1 cellular context compared by ENCODE assay signal in genomic region chr12:120640840-120641833, GRCh38.
A peak's percentile ranks its signal among the peaks of the same experiment; 100 is the strongest.
TF ChIP-seq lines count a peak whose summit lies in the region.

No MANE protein-coding gene starts in this region.

TF ChIP-seq in WTC11, 78 proteins besides CTCF, POLR2A, EP300 and RAD21 (continued from another document and continues in another):
- TF ChIP-seq, protein P1, sequence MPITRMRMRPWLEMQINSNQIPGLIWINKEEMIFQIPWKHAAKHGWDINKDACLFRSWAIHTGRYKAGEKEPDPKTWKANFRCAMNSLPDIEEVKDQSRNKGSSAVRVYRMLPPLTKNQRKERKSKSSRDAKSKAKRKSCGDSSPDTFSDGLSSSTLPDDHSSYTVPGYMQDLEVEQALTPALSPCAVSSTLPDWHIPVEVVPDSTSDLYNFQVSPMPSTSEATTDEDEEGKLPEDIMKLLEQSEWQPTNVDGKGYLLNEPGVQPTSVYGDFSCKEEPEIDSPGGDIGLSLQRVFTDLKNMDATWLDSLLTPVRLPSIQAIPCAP (CRISPR knock-in tag; IDR thresholded peaks at IDR 0.05), result 0 out of 2 replicates have a peak, but pooled peaks have one; percentile 52
- TF ChIP-seq SMAD3 (CRISPR knock-in tag; IDR thresholded peaks at IDR 0.05; ENCODE audit: borderline replicate concordance) (no peak), SOX15 (CRISPR knock-in tag; IDR thresholded peaks at IDR 0.05) (no peak), TEAD1 (CRISPR knock-in tag; IDR thresholded peaks at IDR 0.05) (0 out of 2 replicates have a peak, but pooled peaks have one; percentile 26), TEAD4 (CRISPR knock-in tag; IDR thresholded peaks at IDR 0.05) (no peak), AR (CRISPR knock-in tag; IDR thresholded peaks at IDR 0.05) (no peak), OVOL2 (CRISPR knock-in tag; IDR thresholded peaks at IDR 0.05; ENCODE audit: borderline replicate concordance) (no peak), GTF2I (CRISPR knock-in tag; conservative IDR thresholded peaks at IDR 0.05) (no peak), RORB (CRISPR knock-in tag; IDR thresholded peaks at IDR 0.05) (no peak), ZNF423 (CRISPR knock-in tag; IDR thresholded peaks at IDR 0.05) (no peak), ATF3 (CRISPR knock-in tag; conservative IDR thresholded peaks at IDR 0.05) (no peak), ZNF263 (CRISPR knock-in tag; IDR thresholded peaks at IDR 0.05; ENCODE audit: low read depth) (peak; percentile 84; the same call in 1 of the 2 replicates), USF1 (CRISPR knock-in tag; IDR thresholded peaks at IDR 0.05) (peak; percentile 52; the same call in 1 of the 2 replicates), ZBTB21 (CRISPR knock-in tag; IDR thresholded peaks at IDR 0.05; ENCODE audit: borderline replicate concordance) (peak; percentile 85), NFE2L1 (CRISPR knock-in tag; IDR thresholded peaks at IDR 0.05) (0 out of 2 replicates have a peak, but pooled peaks have one; percentile 34), ZNF416 (CRISPR knock-in tag; IDR thresholded peaks at IDR 0.05) (no peak), RELA (CRISPR knock-in tag; IDR thresholded peaks at IDR 0.05; ENCODE audit: borderline replicate concordance) (no peak), ZNF219 (CRISPR knock-in tag; IDR thresholded peaks at IDR 0.05; ENCODE audit: borderline replicate concordance) (peak; percentile 55; the same call in 1 of the 2 replicates), NR2C2 (CRISPR knock-in tag; IDR thresholded peaks at IDR 0.05) (no peak), TCF7 (CRISPR knock-in tag; IDR thresholded peaks at IDR 0.05; ENCODE audit: low read depth) (peak; percentile 89), NR3C1 (CRISPR knock-in tag; conservative IDR thresholded peaks at IDR 0.05; ENCODE audit: low read depth) (no peak), GRHL2 (CRISPR knock-in tag; IDR thresholded peaks at IDR 0.05; ENCODE audit: insufficient replicate concordance, severe bottlenecking) (no peak), FOXK1 (CRISPR knock-in tag; IDR thresholded peaks at IDR 0.05) (peak; percentile 70), CREB1 (CRISPR knock-in tag; IDR thresholded peaks at IDR 0.05) (peak; percentile 56; the same call in 1 of the 2 replicates), TP53 (CRISPR knock-in tag; IDR thresholded peaks at IDR 0.05) (peak; percentile 63; the same call in 1 of the 2 replicates), NFATC4 (CRISPR knock-in tag; IDR thresholded peaks at IDR 0.05) (no peak), IRF2 (CRISPR knock-in tag; IDR thresholded peaks at IDR 0.05; ENCODE audit: borderline replicate concordance, low read depth) (no peak), ZNF671 (CRISPR knock-in tag; IDR thresholded peaks at IDR 0.05) (no peak), HMGA2 (CRISPR knock-in tag; IDR thresholded peaks at IDR 0.05) (no peak), FOXP1 (CRISPR knock-in tag; IDR thresholded peaks at IDR 0.05; ENCODE audit: borderline replicate concordance) (peak; percentile 85; the same call in 1 of the 2 replicates), NFYB (CRISPR knock-in tag; conservative IDR thresholded peaks at IDR 0.05; ENCODE audit: low read depth) (no peak), FOXJ3 (CRISPR knock-in tag; IDR thresholded peaks at IDR 0.05; ENCODE audit: borderline replicate concordance) (no peak), ERG (CRISPR knock-in tag; IDR thresholded peaks at IDR 0.05) (no peak), JAZF1 (CRISPR knock-in tag; IDR thresholded peaks at IDR 0.05) (no peak), PREB (CRISPR knock-in tag; IDR thresholded peaks at IDR 0.05; ENCODE audit: borderline replicate concordance) (no peak), ZNF396 (CRISPR knock-in tag; IDR thresholded peaks at IDR 0.05; ENCODE audit: borderline replicate concordance) (no peak), ZNF121 (CRISPR knock-in tag; IDR thresholded peaks at IDR 0.05) (no peak), HMGXB4 (CRISPR knock-in tag; IDR thresholded peaks at IDR 0.05) (peak; percentile 99)
- TF ChIP-seq, protein P2, sequence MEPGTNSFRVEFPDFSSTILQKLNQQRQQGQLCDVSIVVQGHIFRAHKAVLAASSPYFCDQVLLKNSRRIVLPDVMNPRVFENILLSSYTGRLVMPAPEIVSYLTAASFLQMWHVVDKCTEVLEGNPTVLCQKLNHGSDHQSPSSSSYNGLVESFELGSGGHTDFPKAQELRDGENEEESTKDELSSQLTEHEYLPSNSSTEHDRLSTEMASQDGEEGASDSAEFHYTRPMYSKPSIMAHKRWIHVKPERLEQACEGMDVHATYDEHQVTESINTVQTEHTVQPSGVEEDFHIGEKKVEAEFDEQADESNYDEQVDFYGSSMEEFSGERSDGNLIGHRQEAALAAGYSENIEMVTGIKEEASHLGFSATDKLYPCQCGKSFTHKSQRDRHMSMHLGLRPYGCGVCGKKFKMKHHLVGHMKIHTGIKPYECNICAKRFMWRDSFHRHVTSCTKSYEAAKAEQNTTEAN (CRISPR knock-in tag; IDR thresholded peaks at IDR 0.05), result peak; percentile 57; the same call in 1 of the 2 replicates
- TF ChIP-seq, protein P3, sequence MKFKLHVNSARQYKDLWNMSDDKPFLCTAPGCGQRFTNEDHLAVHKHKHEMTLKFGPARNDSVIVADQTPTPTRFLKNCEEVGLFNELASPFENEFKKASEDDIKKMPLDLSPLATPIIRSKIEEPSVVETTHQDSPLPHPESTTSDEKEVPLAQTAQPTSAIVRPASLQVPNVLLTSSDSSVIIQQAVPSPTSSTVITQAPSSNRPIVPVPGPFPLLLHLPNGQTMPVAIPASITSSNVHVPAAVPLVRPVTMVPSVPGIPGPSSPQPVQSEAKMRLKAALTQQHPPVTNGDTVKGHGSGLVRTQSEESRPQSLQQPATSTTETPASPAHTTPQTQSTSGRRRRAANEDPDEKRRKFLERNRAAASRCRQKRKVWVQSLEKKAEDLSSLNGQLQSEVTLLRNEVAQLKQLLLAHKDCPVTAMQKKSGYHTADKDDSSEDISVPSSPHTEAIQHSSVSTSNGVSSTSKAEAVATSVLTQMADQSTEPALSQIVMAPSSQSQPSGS (CRISPR knock-in tag; IDR thresholded peaks at IDR 0.05; ENCODE audit: borderline replicate concordance, low read depth), result no peak
- TF ChIP-seq, protein P4, sequence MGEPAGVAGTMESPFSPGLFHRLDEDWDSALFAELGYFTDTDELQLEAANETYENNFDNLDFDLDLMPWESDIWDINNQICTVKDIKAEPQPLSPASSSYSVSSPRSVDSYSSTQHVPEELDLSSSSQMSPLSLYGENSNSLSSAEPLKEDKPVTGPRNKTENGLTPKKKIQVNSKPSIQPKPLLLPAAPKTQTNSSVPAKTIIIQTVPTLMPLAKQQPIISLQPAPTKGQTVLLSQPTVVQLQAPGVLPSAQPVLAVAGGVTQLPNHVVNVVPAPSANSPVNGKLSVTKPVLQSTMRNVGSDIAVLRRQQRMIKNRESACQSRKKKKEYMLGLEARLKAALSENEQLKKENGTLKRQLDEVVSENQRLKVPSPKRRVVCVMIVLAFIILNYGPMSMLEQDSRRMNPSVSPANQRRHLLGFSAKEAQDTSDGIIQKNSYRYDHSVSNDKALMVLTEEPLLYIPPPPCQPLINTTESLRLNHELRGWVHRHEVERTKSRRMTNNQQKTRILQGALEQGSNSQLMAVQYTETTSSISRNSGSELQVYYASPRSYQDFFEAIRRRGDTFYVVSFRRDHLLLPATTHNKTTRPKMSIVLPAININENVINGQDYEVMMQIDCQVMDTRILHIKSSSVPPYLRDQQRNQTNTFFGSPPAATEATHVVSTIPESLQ (CRISPR knock-in tag; IDR thresholded peaks at IDR 0.05), result no peak
- TF ChIP-seq, protein P5, sequence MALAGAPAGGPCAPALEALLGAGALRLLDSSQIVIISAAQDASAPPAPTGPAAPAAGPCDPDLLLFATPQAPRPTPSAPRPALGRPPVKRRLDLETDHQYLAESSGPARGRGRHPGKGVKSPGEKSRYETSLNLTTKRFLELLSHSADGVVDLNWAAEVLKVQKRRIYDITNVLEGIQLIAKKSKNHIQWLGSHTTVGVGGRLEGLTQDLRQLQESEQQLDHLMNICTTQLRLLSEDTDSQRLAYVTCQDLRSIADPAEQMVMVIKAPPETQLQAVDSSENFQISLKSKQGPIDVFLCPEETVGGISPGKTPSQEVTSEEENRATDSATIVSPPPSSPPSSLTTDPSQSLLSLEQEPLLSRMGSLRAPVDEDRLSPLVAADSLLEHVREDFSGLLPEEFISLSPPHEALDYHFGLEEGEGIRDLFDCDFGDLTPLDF (CRISPR knock-in tag; IDR thresholded peaks at IDR 0.05), result no peak
- TF ChIP-seq, protein P6, sequence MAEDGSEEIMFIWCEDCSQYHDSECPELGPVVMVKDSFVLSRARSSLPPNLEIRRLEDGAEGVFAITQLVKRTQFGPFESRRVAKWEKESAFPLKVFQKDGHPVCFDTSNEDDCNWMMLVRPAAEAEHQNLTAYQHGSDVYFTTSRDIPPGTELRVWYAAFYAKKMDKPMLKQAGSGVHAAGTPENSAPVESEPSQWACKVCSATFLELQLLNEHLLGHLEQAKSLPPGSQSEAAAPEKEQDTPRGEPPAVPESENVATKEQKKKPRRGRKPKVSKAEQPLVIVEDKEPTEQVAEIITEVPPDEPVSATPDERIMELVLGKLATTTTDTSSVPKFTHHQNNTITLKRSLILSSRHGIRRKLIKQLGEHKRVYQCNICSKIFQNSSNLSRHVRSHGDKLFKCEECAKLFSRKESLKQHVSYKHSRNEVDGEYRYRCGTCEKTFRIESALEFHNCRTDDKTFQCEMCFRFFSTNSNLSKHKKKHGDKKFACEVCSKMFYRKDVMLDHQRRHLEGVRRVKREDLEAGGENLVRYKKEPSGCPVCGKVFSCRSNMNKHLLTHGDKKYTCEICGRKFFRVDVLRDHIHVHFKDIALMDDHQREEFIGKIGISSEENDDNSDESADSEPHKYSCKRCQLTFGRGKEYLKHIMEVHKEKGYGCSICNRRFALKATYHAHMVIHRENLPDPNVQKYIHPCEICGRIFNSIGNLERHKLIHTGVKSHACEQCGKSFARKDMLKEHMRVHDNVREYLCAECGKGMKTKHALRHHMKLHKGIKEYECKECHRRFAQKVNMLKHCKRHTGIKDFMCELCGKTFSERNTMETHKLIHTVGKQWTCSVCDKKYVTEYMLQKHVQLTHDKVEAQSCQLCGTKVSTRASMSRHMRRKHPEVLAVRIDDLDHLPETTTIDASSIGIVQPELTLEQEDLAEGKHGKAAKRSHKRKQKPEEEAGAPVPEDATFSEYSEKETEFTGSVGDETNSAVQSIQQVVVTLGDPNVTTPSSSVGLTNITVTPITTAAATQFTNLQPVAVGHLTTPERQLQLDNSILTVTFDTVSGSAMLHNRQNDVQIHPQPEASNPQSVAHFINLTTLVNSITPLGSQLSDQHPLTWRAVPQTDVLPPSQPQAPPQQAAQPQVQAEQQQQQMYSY (CRISPR knock-in tag; IDR thresholded peaks at IDR 0.05), result peak; percentile 12; the same call in 1 of the 2 replicates
